In genomic region chr2:235371018-235371417, GRCh38 we compare ENCODE assay signal across 1 cellular context.
TF ChIP-seq lines count a peak whose summit lies in the region.

No MANE protein-coding gene starts in this region.

TF ChIP-seq in GM23338, 12 proteins besides CTCF, POLR2A, EP300 and RAD21 (continued from another document):
- no peak for TF ChIP-seq ZNF462 (CRISPR knock-in tag; IDR thresholded peaks at IDR 0.05)
- TF ChIP-seq EZH2phosphoT487 (IDR thresholded peaks at IDR 0.05; ENCODE audit: unreplicated experiment), result no peak
